ENCODE assay signal across 20 cellular contexts in the genomic region with DNA sequence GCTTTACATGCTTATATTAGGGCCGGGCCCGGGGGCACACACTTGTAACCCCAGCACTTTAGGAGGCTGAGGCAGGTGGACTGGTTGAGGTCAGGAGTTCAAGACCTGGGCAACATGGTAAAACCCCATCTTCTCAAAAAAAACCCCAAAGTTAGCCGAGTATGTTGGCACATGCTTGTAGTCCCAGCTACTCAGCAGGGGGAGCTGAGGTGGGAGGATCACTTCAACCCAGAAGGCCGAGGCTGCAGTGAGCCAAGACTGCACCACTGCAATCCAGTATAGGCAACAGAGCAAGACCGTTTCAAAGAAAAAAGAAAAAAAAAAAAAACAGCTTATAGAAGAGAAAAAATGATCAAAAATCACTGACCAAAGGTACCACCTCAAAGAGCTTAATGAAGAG.
DNase-seq lines count a peak whose midpoint lies in the region; ATAC-seq and TF ChIP-seq lines count a peak whose summit lies in the region.
"Had no signal": no experiment of that assay in that cellular context is flagged by ENCODE, and none has a peak within 500 bp of the region (broad histone marks: within the 10 kb centered on the region; RNA-seq: fewer than 3 reads in every experiment).

No MANE protein-coding gene starts in this region.

- peak overlapping the region; percentile 35 for H2AK5ac ChIP-seq in trophoblast cell (ENCODE audit: low read length)

- TF ChIP-seq CTCF in GM06990 (IDR thresholded peaks at IDR 0.05; ENCODE audit: insufficient read depth, low read length, poor library complexity, severe bottlenecking) (peak; percentile 7), OCI-LY3 (IDR thresholded peaks at IDR 0.05; ENCODE audit: low read depth, low read length) (no peak), chondrocyte (IDR thresholded peaks at IDR 0.05) (no peak)

- peaks cover 7% of the 10 kb centered on the region; the same call in 1 of the 2 replicates for H3K79me2 ChIP-seq in OCI-LY3 (ENCODE audit: low read length)
- peaks cover 7% of the 10 kb centered on the region for H3K79me2 ChIP-seq in trophoblast cell (ENCODE audit: control insufficient read depth, insufficient read depth, low read length, poor library complexity)

- ATAC-seq in HG02798 (IDR thresholded peaks at IDR 0.05; ENCODE audit: poor library complexity, unreplicated experiment) = no peak
- ATAC-seq: HCT116 had no signal

- H3K27me3 ChIP-seq in GM06990 (replicated peaks; ENCODE audit: control insufficient read depth, insufficient read depth, low read length) (no peaks in the 10 kb centered on the region), OCI-LY3 (ENCODE audit: low read depth, low read length) (no peaks in the 10 kb centered on the region), trophoblast cell (ENCODE audit: insufficient read depth, low read length) (no peaks in the 10 kb centered on the region)
- H3K27me3 ChIP-seq: BLaER1 treated with 17β-estradiol and CSF1 and Interleukin-3, amounts not matched to agents 10 nM and 100 nM had no signal

- H3K4me2 ChIP-seq in OCI-LY3 (ENCODE audit: low read length) (peak overlapping the region; percentile 67), trophoblast cell (ENCODE audit: low read length) (no peak overlapping the region)

- peaks cover 44% of the 10 kb centered on the region for H3K4me1 ChIP-seq in OCI-LY3 (ENCODE audit: low read length)
- H3K4me1 ChIP-seq in trophoblast cell (ENCODE audit: control insufficient read depth in 1 of 2, insufficient read depth in 2 of 2, low read length in 2 of 2) = peaks cover 12 to 17% of the 10 kb centered on the region in 2 experiments
- H3K4me1 ChIP-seq: Caco-2 had no signal

- H2BK5ac ChIP-seq in trophoblast cell (ENCODE audit: low read depth, low read length, poor library complexity) = peak overlapping the region; percentile 68

- H3K79me1 ChIP-seq in trophoblast cell (ENCODE audit: low read length) = peaks cover 13% of the 10 kb centered on the region

- no peaks in the 10 kb centered on the region for H4K20me1 ChIP-seq in OCI-LY3 (ENCODE audit: insufficient read depth, low read length)
- H4K20me1 ChIP-seq: BLaER1 treated with 17β-estradiol and CSF1 and Interleukin-3, amounts not matched to agents 10 nM and 100 nM had no signal

- H4K8ac ChIP-seq in trophoblast cell (ENCODE audit: low read depth, low read length) = peak overlapping the region; percentile 43

- no CpG with 5 or more reads among the region's 5 CpGs for WGBS in trophoblast cell (ENCODE audit: extremely low coverage, insufficient coverage, insufficient read length)

- no peak overlapping the region for H3K23ac ChIP-seq in trophoblast cell (ENCODE audit: low read length)

- peak overlapping the region; percentile 31 for H3K4ac ChIP-seq in trophoblast cell (ENCODE audit: low read depth, low read length)

- peak overlapping the region; percentile 7 for H4K12ac ChIP-seq in trophoblast cell (ENCODE audit: low read depth, low read length)

- no peaks in the 10 kb centered on the region for H3K27me3 Mint-ChIP-seq in chondrocyte (ENCODE audit: low read depth)
- H3K27me3 Mint-ChIP-seq: CD4-positive, alpha-beta memory T cell had no signal

- no peak overlapping the region for H3K4me3 Mint-ChIP-seq in chondrocyte (ENCODE audit: unreplicated experiment)
- H3K4me3 Mint-ChIP-seq: CD4-positive, alpha-beta memory T cell had no signal

- DNase-seq in GM06990 (ENCODE audit: extremely low read depth, insufficient read length) (no peak), chondrocyte (ENCODE audit: low spot score) (no peak), trophoblast cell (no peak), 8988T (no peak), SIG-M5 (lab: John Stamatoyannopoulos, UW) (no peak)
- DNase-seq: ACHN; Caco-2; CD4-positive, alpha-beta memory T cell; DMS153; IMR-90; NCI-H1105; NCI-H146; NCI-H2029; NCI-H345; NCI-H524; NCI-H82 had no signal

- peak overlapping the region; percentile 30 for H2BK120ac ChIP-seq in trophoblast cell (ENCODE audit: insufficient read depth, low read length, poor library complexity)

- no peak overlapping the region for H3K14ac ChIP-seq in trophoblast cell (ENCODE audit: low read length)

- H3K4me3 ChIP-seq in GM06990 (replicated peaks; ENCODE audit: low read depth, low read length) (no peak overlapping the region), OCI-LY3 (ENCODE audit: low read length) (peak overlapping the region; percentile 36), trophoblast cell (ENCODE audit: low read depth, low read length) (no peak overlapping the region)
- H3K4me3 ChIP-seq: BLaER1 treated with 17β-estradiol and CSF1 and Interleukin-3, amounts not matched to agents 10 nM and 100 nM had no signal

- H3K36me3 ChIP-seq in GM06990 (ENCODE audit: control insufficient read depth, insufficient read depth, low read length) (no peaks in the 10 kb centered on the region), OCI-LY3 (replicated peaks; ENCODE audit: low read depth, low read length) (peaks cover 9% of the 10 kb centered on the region), trophoblast cell (ENCODE audit: control insufficient read depth in 1 of 2, insufficient read depth in 2 of 2, low read length in 2 of 2) (peaks cover 3 to 8% of the 10 kb centered on the region in 2 experiments)

- H4K91ac ChIP-seq in trophoblast cell (ENCODE audit: low read depth, low read length) = peak overlapping the region; percentile 57

- H3K4me1 Mint-ChIP-seq in chondrocyte (ENCODE audit: low read depth) = peaks cover 49% of the 10 kb centered on the region

- peaks cover 13% of the 10 kb centered on the region for H3K36me3 Mint-ChIP-seq in chondrocyte (ENCODE audit: low read depth)

- no peak overlapping the region for H2AFZ ChIP-seq in OCI-LY3 (ENCODE audit: low read depth, low read length)
- H2AFZ ChIP-seq in trophoblast cell (ENCODE audit: insufficient read depth, low read length, poor library complexity) = no peak overlapping the region

- H3K27ac ChIP-seq in OCI-LY3 (ENCODE audit: low read length) (peak overlapping the region; percentile 40), trophoblast cell (ENCODE audit: low read depth, low read length) (peak overlapping the region; percentile 97)

- H2BK12ac ChIP-seq in trophoblast cell (ENCODE audit: low read length) = peak overlapping the region; percentile 77

- peak overlapping the region; percentile 85 for H3K27ac Mint-ChIP-seq in chondrocyte (ENCODE audit: unreplicated experiment)

- H3K18ac ChIP-seq in trophoblast cell (ENCODE audit: low read length) = peak overlapping the region; percentile 55

- H3K9me3 ChIP-seq in OCI-LY3 (ENCODE audit: insufficient read depth, low read length) = no peaks in the 10 kb centered on the region
- H3K9me3 ChIP-seq in trophoblast cell (ENCODE audit: insufficient read depth, low read depth, low read length) = no peaks in the 10 kb centered on the region
- H3K9me3 ChIP-seq: Caco-2 had no signal

- peak overlapping the region; percentile 18 for H3K9ac ChIP-seq in OCI-LY3 (ENCODE audit: low read length)
- no peak overlapping the region for H3K9ac ChIP-seq in trophoblast cell (ENCODE audit: low read length)
- H3K9ac ChIP-seq: BLaER1 treated with 17β-estradiol and CSF1 and Interleukin-3, amounts not matched to agents 10 nM and 100 nM had no signal

- H3K9me3 Mint-ChIP-seq in chondrocyte (ENCODE audit: low read depth) = peaks cover 9% of the 10 kb centered on the region
